ENCODE assay signal across 10 cellular contexts in the genomic region with DNA sequence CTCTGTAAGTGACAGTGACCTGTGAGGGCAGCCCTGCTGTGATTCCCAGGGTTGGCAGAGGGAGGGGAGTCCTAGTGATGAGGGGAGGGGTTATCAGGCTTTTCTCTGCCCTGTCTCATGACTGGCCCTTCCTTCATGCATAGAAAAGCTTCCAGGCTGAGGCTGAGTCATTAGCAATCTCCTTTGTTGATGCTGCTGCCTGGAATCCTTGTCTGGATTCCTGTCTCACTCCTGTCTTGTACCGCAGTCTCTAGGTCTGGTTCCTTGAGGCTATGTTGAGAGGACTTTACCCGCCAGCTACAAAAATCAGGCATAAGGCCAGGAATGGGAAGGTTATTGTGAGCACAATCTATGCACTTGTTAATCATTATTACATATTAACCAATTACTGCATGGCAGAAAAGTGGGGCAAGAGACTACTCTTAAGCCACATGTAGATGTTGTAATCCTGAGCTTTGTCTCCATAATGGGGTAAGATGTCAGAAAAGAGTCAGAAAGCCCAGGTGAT. TPM values are rescaled to one million over a fixed set of nuclear protein-coding genes. Genes with fewer than 3 reads are reported as not detected.
DNase-seq lines count a peak whose midpoint lies in the region; ATAC-seq and TF ChIP-seq lines count a peak whose summit lies in the region.
"Had no signal": no experiment of that assay in that cellular context is flagged by ENCODE, and none has a peak within 500 bp of the region (broad histone marks: within the 10 kb centered on the region; RNA-seq: fewer than 3 reads in every experiment).

No MANE protein-coding gene starts in this region.

- H3K36me3 Mint-ChIP-seq in GM23338 (ENCODE audit: low read depth) = no peaks in the 10 kb centered on the region; the same call in 2 of the 3 replicates

- H3K27me3 ChIP-seq in GM23338 (ENCODE audit: insufficient read depth) (no peaks in the 10 kb centered on the region), Peyer's patch (no peaks in the 10 kb centered on the region)

- DNase-seq in GM23338 (ENCODE audit: low spot score) (peak; percentile 79), Peyer's patch (peak in 2 of 3 donors; percentile 61 to 79), fibroblast of mammary gland (ENCODE audit: low read depth) (peak; percentile 33), non-pigmented ciliary epithelial cell (ENCODE audit: low read depth) (peak; percentile 84), SKM-1 treated with dmso at 0.1 percent for 144 hours (lab: John Stamatoyannopoulos, UW; ENCODE audit: unreplicated experiment) (no peak)
- DNase-seq: NK-92 treated with Interleukin-12 subunit alpha and Interleukin-12 subunit beta, amount 100 ng/mL, for 24 hours had no signal

- no peaks in the 10 kb centered on the region for H3K79me2 ChIP-seq in GM23338 (replicated peaks; ENCODE audit: insufficient read depth)

- H3K4me3 Mint-ChIP-seq in GM23338 = no peak overlapping the region

- H3K27ac ChIP-seq in GM23338 (ENCODE audit: low read depth) (no peak overlapping the region), Peyer's patch (peak overlapping the region in 3 of 4 donors; percentile 13 to 72 (median 65))

- TF ChIP-seq POLR2A in Peyer's patch (IDR thresholded peaks at IDR 0.05) = peak in 1 of 2 donors; percentile 13

- ATAC-seq in GM23338 = peak; percentile 65
- no peak for ATAC-seq in HG03571 (IDR thresholded peaks at IDR 0.05; ENCODE audit: unreplicated experiment)
- ATAC-seq in HG02759 (IDR thresholded peaks at IDR 0.05; ENCODE audit: unreplicated experiment) = no peak
- no peak for ATAC-seq in GM21737 (IDR thresholded peaks at IDR 0.05; ENCODE audit: unreplicated experiment)

- no peak for TF ChIP-seq CTCF in GM23338 (conservative IDR thresholded peaks at IDR 0.05; ENCODE audit: low read depth in 2 of 2)
- TF ChIP-seq CTCF in Peyer's patch (IDR thresholded peaks at IDR 0.05) = no peak
- TF ChIP-seq CTCF in fibroblast of mammary gland (conservative IDR thresholded peaks at IDR 0.05; ENCODE audit: control insufficient read depth, insufficient read depth, low read depth, low read length) = no peak

- H3K27me3 Mint-ChIP-seq in GM23338 (ENCODE audit: insufficient read depth, low read depth, poor library complexity) = peaks cover 9% of the 10 kb centered on the region

- no peaks in the 10 kb centered on the region; the same call in 2 of the 3 replicates for H3K9me3 Mint-ChIP-seq in GM23338

- no peak overlapping the region for H3K4me2 ChIP-seq in GM23338

- H2AFZ ChIP-seq in GM23338 = peak overlapping the region; percentile 72; the same call in 1 of the 2 replicates

- H3K27ac Mint-ChIP-seq in GM23338 = peak overlapping the region; percentile 71; the same call in 1 of the 2 replicates

- H3K4me3 ChIP-seq in GM23338 (no peak overlapping the region), Peyer's patch (no peak overlapping the region), fibroblast of mammary gland (ENCODE audit: control insufficient read depth, low read depth, low read length) (no peak overlapping the region)
- H3K4me3 ChIP-seq: skin epidermis had no signal

- H3K4me1 ChIP-seq in GM23338 (ENCODE audit: insufficient read depth) (peaks cover 16% of the 10 kb centered on the region), Peyer's patch (peaks cover 0 to 36% (median 8%) of the 10 kb centered on the region in 4 donors)

- H3K4me1 Mint-ChIP-seq in GM23338 = peaks cover 34% of the 10 kb centered on the region; the same call in 2 of the 3 replicates

- H3K9me3 ChIP-seq in Peyer's patch = no peaks in the 10 kb centered on the region

- H3K9me2 ChIP-seq in GM23338 (ENCODE audit: insufficient read depth) = no peaks in the 10 kb centered on the region

- H3F3A ChIP-seq in GM23338 (replicated peaks; ENCODE audit: low read depth) = no peaks in the 10 kb centered on the region

- H3K36me3 ChIP-seq in GM23338 (ENCODE audit: insufficient read depth) (no peaks in the 10 kb centered on the region), Peyer's patch (no peaks in the 10 kb centered on the region)

- no peaks in the 10 kb centered on the region for H4K20me1 ChIP-seq in GM23338 (replicated peaks; ENCODE audit: insufficient read depth)

TF ChIP-seq in GM23338, 12 proteins besides CTCF, POLR2A, EP300 and RAD21 (continues in another document):
- TF ChIP-seq, protein P1, sequence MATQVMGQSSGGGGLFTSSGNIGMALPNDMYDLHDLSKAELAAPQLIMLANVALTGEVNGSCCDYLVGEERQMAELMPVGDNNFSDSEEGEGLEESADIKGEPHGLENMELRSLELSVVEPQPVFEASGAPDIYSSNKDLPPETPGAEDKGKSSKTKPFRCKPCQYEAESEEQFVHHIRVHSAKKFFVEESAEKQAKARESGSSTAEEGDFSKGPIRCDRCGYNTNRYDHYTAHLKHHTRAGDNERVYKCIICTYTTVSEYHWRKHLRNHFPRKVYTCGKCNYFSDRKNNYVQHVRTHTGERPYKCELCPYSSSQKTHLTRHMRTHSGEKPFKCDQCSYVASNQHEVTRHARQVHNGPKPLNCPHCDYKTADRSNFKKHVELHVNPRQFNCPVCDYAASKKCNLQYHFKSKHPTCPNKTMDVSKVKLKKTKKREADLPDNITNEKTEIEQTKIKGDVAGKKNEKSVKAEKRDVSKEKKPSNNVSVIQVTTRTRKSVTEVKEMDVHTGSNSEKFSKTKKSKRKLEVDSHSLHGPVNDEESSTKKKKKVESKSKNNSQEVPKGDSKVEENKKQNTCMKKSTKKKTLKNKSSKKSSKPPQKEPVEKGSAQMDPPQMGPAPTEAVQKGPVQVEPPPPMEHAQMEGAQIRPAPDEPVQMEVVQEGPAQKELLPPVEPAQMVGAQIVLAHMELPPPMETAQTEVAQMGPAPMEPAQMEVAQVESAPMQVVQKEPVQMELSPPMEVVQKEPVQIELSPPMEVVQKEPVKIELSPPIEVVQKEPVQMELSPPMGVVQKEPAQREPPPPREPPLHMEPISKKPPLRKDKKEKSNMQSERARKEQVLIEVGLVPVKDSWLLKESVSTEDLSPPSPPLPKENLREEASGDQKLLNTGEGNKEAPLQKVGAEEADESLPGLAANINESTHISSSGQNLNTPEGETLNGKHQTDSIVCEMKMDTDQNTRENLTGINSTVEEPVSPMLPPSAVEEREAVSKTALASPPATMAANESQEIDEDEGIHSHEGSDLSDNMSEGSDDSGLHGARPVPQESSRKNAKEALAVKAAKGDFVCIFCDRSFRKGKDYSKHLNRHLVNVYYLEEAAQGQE (IDR thresholded peaks at IDR 0.05; ENCODE audit: unreplicated experiment) = no peak
- TF ChIP-seq, protein P2, sequence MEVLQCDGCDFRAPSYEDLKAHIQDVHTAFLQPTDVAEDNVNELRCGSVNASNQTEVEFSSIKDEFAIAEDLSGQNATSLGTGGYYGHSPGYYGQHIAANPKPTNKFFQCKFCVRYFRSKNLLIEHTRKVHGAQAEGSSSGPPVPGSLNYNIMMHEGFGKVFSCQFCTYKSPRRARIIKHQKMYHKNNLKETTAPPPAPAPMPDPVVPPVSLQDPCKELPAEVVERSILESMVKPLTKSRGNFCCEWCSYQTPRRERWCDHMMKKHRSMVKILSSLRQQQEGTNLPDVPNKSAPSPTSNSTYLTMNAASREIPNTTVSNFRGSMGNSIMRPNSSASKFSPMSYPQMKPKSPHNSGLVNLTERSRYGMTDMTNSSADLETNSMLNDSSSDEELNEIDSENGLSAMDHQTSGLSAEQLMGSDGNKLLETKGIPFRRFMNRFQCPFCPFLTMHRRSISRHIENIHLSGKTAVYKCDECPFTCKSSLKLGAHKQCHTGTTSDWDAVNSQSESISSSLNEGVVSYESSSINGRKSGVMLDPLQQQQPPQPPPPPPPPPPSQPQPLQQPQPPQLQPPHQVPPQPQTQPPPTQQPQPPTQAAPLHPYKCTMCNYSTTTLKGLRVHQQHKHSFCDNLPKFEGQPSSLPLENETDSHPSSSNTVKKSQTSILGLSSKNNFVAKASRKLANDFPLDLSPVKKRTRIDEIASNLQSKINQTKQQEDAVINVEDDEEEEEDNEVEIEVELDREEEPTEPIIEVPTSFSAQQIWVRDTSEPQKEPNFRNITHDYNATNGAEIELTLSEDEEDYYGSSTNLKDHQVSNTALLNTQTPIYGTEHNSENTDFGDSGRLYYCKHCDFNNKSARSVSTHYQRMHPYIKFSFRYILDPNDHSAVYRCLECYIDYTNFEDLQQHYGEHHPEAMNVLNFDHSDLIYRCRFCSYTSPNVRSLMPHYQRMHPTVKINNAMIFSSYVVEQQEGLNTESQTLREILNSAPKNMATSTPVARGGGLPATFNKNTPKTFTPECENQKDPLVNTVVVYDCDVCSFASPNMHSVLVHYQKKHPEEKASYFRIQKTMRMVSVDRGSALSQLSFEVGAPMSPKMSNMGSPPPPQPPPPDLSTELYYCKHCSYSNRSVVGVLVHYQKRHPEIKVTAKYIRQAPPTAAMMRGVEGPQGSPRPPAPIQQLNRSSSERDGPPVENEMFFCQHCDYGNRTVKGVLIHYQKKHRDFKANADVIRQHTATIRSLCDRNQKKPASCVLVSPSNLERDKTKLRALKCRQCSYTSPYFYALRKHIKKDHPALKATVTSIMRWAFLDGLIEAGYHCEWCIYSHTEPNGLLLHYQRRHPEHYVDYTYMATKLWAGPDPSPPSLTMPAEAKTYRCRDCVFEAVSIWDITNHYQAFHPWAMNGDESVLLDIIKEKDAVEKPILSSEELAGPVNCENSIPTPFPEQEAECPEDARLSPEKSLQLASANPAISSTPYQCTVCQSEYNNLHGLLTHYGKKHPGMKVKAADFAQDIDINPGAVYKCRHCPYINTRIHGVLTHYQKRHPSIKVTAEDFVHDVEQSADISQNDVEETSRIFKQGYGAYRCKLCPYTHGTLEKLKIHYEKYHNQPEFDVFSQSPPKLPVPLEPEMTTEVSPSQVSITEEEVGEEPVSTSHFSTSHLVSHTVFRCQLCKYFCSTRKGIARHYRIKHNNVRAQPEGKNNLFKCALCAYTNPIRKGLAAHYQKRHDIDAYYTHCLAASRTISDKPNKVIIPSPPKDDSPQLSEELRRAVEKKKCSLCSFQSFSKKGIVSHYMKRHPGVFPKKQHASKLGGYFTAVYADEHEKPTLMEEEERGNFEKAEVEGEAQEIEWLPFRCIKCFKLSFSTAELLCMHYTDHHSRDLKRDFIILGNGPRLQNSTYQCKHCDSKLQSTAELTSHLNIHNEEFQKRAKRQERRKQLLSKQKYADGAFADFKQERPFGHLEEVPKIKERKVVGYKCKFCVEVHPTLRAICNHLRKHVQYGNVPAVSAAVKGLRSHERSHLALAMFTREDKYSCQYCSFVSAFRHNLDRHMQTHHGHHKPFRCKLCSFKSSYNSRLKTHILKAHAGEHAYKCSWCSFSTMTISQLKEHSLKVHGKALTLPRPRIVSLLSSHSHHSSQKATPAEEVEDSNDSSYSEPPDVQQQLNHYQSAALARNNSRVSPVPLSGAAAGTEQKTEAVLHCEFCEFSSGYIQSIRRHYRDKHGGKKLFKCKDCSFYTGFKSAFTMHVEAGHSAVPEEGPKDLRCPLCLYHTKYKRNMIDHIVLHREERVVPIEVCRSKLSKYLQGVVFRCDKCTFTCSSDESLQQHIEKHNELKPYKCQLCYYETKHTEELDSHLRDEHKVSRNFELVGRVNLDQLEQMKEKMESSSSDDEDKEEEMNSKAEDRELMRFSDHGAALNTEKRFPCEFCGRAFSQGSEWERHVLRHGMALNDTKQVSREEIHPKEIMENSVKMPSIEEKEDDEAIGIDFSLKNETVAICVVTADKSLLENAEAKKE (CRISPR knock-in tag; IDR thresholded peaks at IDR 0.05) = no peak

RNA-seq across cellular contexts. Expression of gene KLHL6, which starts 7.2 kb away (rescaled TPM):
- 0.12 TPM in 1 of 2 replicates, not detected in the other for total RNA-seq in GM23338 (2014; rRNA removed; shearing (Covaris generic))
- polyA plus RNA-seq in GM23338 (2016; fragmentation: Nextera tagmentation; extraction: Ambion mirVana) = 0.05 TPM in 1 of 2 replicates, not detected in the other
- total RNA-seq in Peyer's patch = 10 to 100 TPM in 1 of 4 donors, 1 to 10 TPM in 3; 1.6 to 53.6 (median 4.9) TPM
